In the genomic region with DNA sequence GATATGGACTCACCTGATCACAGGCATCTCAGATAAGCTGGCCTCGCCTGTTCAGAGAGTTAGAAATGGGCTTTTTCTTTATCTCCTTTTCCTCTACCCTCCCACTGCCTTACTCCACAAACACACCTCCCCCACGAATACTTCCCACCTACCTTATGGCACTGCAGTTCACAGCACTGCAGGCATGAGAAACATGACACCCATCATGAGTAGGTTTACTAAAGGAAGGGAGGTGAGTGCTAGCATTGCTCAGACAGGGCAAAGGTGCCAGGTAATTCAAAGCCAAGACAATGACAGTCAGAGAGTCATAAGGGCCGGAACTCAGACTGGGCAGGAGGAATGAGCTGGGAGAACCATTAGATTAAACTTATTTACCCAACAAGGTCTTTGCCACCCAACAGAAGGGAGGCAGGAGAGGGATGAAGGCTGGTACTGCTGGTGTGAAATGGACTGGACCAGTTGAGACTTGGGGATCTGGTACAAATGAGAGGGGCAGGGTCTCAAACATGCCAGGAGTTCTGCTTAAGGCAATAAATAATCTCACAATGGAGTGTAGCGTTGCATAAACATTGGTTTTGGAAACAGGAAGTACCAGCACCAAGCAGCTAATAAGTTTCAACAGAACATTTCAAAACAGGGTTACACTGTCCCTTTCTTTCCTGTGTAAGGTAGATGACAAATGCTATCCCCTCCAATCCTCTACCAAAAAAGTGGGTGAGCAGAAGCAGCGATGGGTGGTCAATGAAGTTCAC, we compare ENCODE assay signal across 9 cellular contexts.
A peak's percentile ranks its signal among the peaks of the same experiment; 100 is the strongest.
DNase-seq lines count a peak whose midpoint lies in the region; ATAC-seq and TF ChIP-seq lines count a peak whose summit lies in the region.
"Had no signal": no experiment of that assay in that cellular context is flagged by ENCODE, and none has a peak within 500 bp of the region (broad histone marks: within the 10 kb centered on the region; RNA-seq: fewer than 3 reads in every experiment).

No MANE protein-coding gene starts in this region.

- ATAC-seq in HG03159 (IDR thresholded peaks at IDR 0.05; ENCODE audit: unreplicated experiment): peak; percentile 41
- ATAC-seq in activated B cell treated with CpG ODN at 0.5 μM for 24 hours (ENCODE audit: low read depth): peak; percentile 53
- no peak for ATAC-seq in HG03571 (IDR thresholded peaks at IDR 0.05; ENCODE audit: unreplicated experiment)
- ATAC-seq: left lobe of liver had no signal

- POLR2A ChIA-PET in activated B cell treated with CpG ODN at 0.5 μM for 24 hours (lab: Charles Lee): interaction anchor here (0.8 to 2.4 kb wide), 6 partner anchors 11 to 399 kb away, joined by 3 to 6 read pairs (median 3); a partner anchor contains a TSS

- peaks cover 68% of the 10 kb centered on the region for H3K36me3 Mint-ChIP-seq in activated B cell treated with CpG ODN at 0.5 μM for 24 hours (ENCODE audit: low read depth)

- peak overlapping the region; percentile 71 for H3K27ac Mint-ChIP-seq in activated B cell treated with CpG ODN at 0.5 μM for 24 hours

- intact Hi-C loops in activated B cell treated with CpG ODN at 0.5 μM for 24 hours (cut with micrococcal nuclease): no loop called here

- H3K4me1 Mint-ChIP-seq in activated B cell treated with CpG ODN at 0.5 μM for 24 hours: peaks cover 93% of the 10 kb centered on the region

- peak overlapping the region; percentile 47 for H3K4me3 Mint-ChIP-seq in activated B cell treated with CpG ODN at 0.5 μM for 24 hours

- H3K27me3 Mint-ChIP-seq in activated B cell treated with CpG ODN at 0.5 μM for 24 hours: no peaks in the 10 kb centered on the region

- H3K9me3 Mint-ChIP-seq in activated B cell treated with CpG ODN at 0.5 μM for 24 hours: no peaks in the 10 kb centered on the region

- CTCF ChIA-PET in activated B cell treated with CpG ODN at 0.5 μM for 24 hours (lab: Charles Lee): interaction anchor here (0.6 to 2.0 kb wide), 4 partner anchors 9 to 269 kb away, joined by 3 to 15 read pairs (median 3); no protein-coding TSS in a partner anchor

- DNase-seq in Ammon's horn (ENCODE audit: low spot score): peak; percentile 62
- DNase-seq in activated B cell treated with CpG ODN at 0.5 μM for 24 hours: no peak
- DNase-seq in kidney tubule cell (ENCODE audit: low spot score): peak; percentile 89
- no peak for DNase-seq in UCSD-AML1 (lab: John Stamatoyannopoulos, UW; ENCODE audit: unreplicated experiment)
- no peak for DNase-seq in NCI-H187 treated with DMSO at 0.1 percent for 48 hours (lab: John Stamatoyannopoulos, UW)
- DNase-seq in cerebellar nuclear complex (lab: John Stamatoyannopoulos, UW): no peak

- no peak for TF ChIP-seq CTCF in activated B cell treated with CpG ODN at 0.5 μM for 24 hours (IDR thresholded peaks at IDR 0.05)

Comparison
In these comparisons a context has a peak if more than half of its experiments do, and no peak if none do; other contexts are left out.
1. DNase-seq: peak in Ammon's horn (single experiment) and kidney tubule cell (single experiment); none in activated B cell treated with CpG ODN at 0.5 μM for 24 hours (single experiment), UCSD-AML1 (single experiment), NCI-H187 treated with DMSO at 0.1 percent for 48 hours (single experiment) and cerebellar nuclear complex (0 of 2).